In the genomic region with DNA sequence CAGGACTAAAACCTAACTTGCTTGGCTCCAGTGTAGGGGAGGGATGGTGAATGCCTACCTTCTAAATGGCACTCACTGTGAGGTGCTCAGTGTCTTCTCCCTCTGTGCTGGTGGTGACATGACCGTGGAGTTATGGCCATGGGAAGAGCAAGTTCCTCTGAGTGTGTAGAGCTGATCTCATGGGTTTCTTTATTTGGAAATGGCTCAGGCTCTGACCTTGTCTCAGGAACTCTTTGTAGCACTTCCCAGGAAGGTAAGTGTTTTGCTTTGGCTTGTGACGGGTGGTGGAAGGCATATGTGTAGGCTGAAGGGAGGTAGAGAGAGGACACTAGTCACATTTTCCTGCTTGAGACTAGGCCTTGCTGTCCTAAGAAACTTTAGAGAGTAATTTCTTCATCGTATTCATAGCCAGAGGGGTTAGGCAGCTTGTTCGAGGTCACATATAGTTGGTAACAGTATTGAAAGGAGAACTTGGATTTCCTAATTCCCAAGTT, we compare ENCODE assay signal across 8 cellular contexts. TPM values are rescaled to one million over a fixed set of nuclear protein-coding genes. Genes with fewer than 3 reads are reported as not detected.
DNase-seq lines count a peak whose midpoint lies in the region; ATAC-seq, FAIRE-seq and TF ChIP-seq lines count a peak whose summit lies in the region.

No MANE protein-coding gene starts in this region.

- TF ChIP-seq CTCF in adrenal gland (IDR thresholded peaks at IDR 0.05) (no peak), keratinocyte (optimal IDR thresholded peaks at IDR 0.05 in 1 of 3, IDR thresholded peaks at IDR 0.05 in 1 of 3, conservative IDR thresholded peaks at IDR 0.05 in 1 of 3; ENCODE audit: extremely low read depth in 1 of 3, insufficient read depth in 2 of 3, low read length in 3 of 3) (no peak), thoracic aorta (IDR thresholded peaks at IDR 0.05) (no peak)

- H3K4me3 Mint-ChIP-seq in activated CD4-positive, alpha-beta T cell treated with anti-CD3 and anti-CD28 coated beads, Interleukin-2, amount 10 ng/mL, durations not matched to agents 7 days and 5 days, result peak overlapping the region; percentile 93

- dilution Hi-C loops in keratinocyte (cut with MboI; ENCODE audit: extremely low pct_ligation_motif_present, low sequenced_read_pairs), result no loop called here

- intact Hi-C loops in adrenal gland (cut with DNase I), result no loop called here

- ATAC-seq in thoracic aorta (ENCODE audit: insufficient number of reproducible peaks, low FRiP score, low read depth), result no peak

- peak overlapping the region; percentile 61 for H3K4me2 ChIP-seq in keratinocyte (ENCODE audit: control insufficient read depth, extremely low read depth, insufficient read depth, low read depth, low read length)

- no peaks in the 10 kb centered on the region for H3K27me3 ChIP-seq in adrenal gland
- no peaks in the 10 kb centered on the region for H3K27me3 ChIP-seq in keratinocyte (ENCODE audit: control insufficient read depth, extremely low read depth, insufficient read depth, low read length)
- no peaks in the 10 kb centered on the region for H3K27me3 ChIP-seq in thoracic aorta (replicated peaks; ENCODE audit: insufficient read depth)

- peak overlapping the region; percentile 80 for H3K27ac Mint-ChIP-seq in activated CD4-positive, alpha-beta T cell treated with anti-CD3 and anti-CD28 coated beads, Interleukin-2, amount 10 ng/mL, durations not matched to agents 7 days and 5 days

- H3K36me3 ChIP-seq in adrenal gland (replicated peaks in 1 of 2), result no peaks in the 10 kb centered on the region
- H3K36me3 ChIP-seq in keratinocyte (ENCODE audit: control insufficient read depth in 2 of 2, extremely low read depth in 1 of 2, insufficient read depth in 2 of 2, low read length in 2 of 2), result peaks cover 0 to 6% of the 10 kb centered on the region in 2 experiments
- no peaks in the 10 kb centered on the region for H3K36me3 ChIP-seq in thoracic aorta

- CTCF ChIA-PET in activated CD4-positive, alpha-beta T cell treated with anti-CD3 and anti-CD28 coated beads, Interleukin-2, amount 10 ng/mL, durations not matched to agents 7 days and 5 days (lab: Charles Lee), result interaction anchor here (0.9 to 6.4 kb wide), 6 partner anchors 13 to 77 kb away, joined by 3 to 58 read pairs (median 6); no protein-coding TSS in a partner anchor

- H3K36me3 Mint-ChIP-seq in activated CD4-positive, alpha-beta T cell treated with anti-CD3 and anti-CD28 coated beads, Interleukin-2, amount 10 ng/mL, durations not matched to agents 7 days and 5 days (ENCODE audit: low read depth), result peaks cover 71% of the 10 kb centered on the region

- H3K27ac ChIP-seq in adrenal gland (peak overlapping the region; percentile 16 to 84 (median 51)), keratinocyte (ENCODE audit: control insufficient read depth, insufficient read depth, low read length) (peak overlapping the region; percentile 29), thoracic aorta (peak overlapping the region; percentile 50 to 92)

- H3K4me3 ChIP-seq in adrenal gland (peak overlapping the region in 1 of 4 donors; percentile 10), keratinocyte (ENCODE audit: control insufficient read depth in 2 of 3, extremely low read depth in 1 of 3, insufficient read depth in 2 of 3, low read depth in 1 of 3, low read length in 3 of 3) (peak overlapping the region in 1 of 3 experiments; percentile 7), thoracic aorta (peak overlapping the region; percentile 62)

- no peak for DNase-seq in activated CD4-positive, alpha-beta T cell treated with anti-CD3 and anti-CD28 coated beads, Interleukin-2, amount 10 ng/mL, durations not matched to agents 7 days and 5 days
- no peak for DNase-seq in activated CD4-positive, alpha-beta T cell treated with anti-CD3 and anti-CD28 coated beads for 1 hour
- DNase-seq in adrenal gland (no peak), keratinocyte (ENCODE audit: low read depth, low spot score) (no peak), thoracic aorta (ENCODE audit: low spot score) (no peak), hypothalamus (lab: John Stamatoyannopoulos, UW) (no peak), GM19238 (ENCODE audit: insufficient read length, low spot score) (no peak), GM03348 (ENCODE audit: low spot score) (no peak)

- H3K4me1 Mint-ChIP-seq in activated CD4-positive, alpha-beta T cell treated with anti-CD3 and anti-CD28 coated beads, Interleukin-2, amount 10 ng/mL, durations not matched to agents 7 days and 5 days, result peaks cover 69% of the 10 kb centered on the region

- no peaks in the 10 kb centered on the region for H4K20me1 ChIP-seq in keratinocyte (ENCODE audit: control insufficient read depth, extremely low read depth, insufficient read depth, low read length)

- H3K9me3 ChIP-seq in adrenal gland (replicated peaks in 1 of 3), result no peaks in the 10 kb centered on the region
- H3K9me3 ChIP-seq in keratinocyte (ENCODE audit: control insufficient read depth, low read depth, low read length), result no peaks in the 10 kb centered on the region
- H3K9me3 ChIP-seq in thoracic aorta, result no peaks in the 10 kb centered on the region

- POLR2A ChIA-PET in activated CD4-positive, alpha-beta T cell treated with anti-CD3 and anti-CD28 coated beads, Interleukin-2, amount 10 ng/mL, durations not matched to agents 7 days and 5 days (lab: Charles Lee), result no interaction called here

- no peaks in the 10 kb centered on the region for H3K9me3 Mint-ChIP-seq in activated CD4-positive, alpha-beta T cell treated with anti-CD3 and anti-CD28 coated beads, Interleukin-2, amount 10 ng/mL, durations not matched to agents 7 days and 5 days

- peaks cover 83% of the 10 kb centered on the region for H3K79me2 ChIP-seq in keratinocyte (ENCODE audit: control insufficient read depth, insufficient read depth, low read length)

- FAIRE-seq in keratinocyte (lab: Jason Lieb, UNC), result no peak

- H3K4me1 ChIP-seq in adrenal gland (replicated peaks in 1 of 2) (peaks cover 24 to 89% of the 10 kb centered on the region in 2 donors), keratinocyte (ENCODE audit: control insufficient read depth, extremely low read depth, insufficient read depth, low read length) (peaks cover 42% of the 10 kb centered on the region), thoracic aorta (ENCODE audit: control insufficient read depth in 1 of 2, low read depth in 2 of 2) (peaks cover 47 to 77% of the 10 kb centered on the region in 2 donors)

- TF ChIP-seq POLR2A in adrenal gland (IDR thresholded peaks at IDR 0.05), result peak in 1 of 2 donors; percentile 7

- WGBS in adrenal gland, 4 donors, result 17 to 57% (median 41%) methylated on average over 2 to 4 of the region's 4 CpGs

- H3K27me3 Mint-ChIP-seq in activated CD4-positive, alpha-beta T cell treated with anti-CD3 and anti-CD28 coated beads, Interleukin-2, amount 10 ng/mL, durations not matched to agents 7 days and 5 days, result no peaks in the 10 kb centered on the region

- no peaks in the 10 kb centered on the region for H3K9me1 ChIP-seq in keratinocyte (ENCODE audit: control insufficient read depth, extremely low read depth, insufficient read depth, low read length)

- H2AFZ ChIP-seq in keratinocyte (ENCODE audit: control insufficient read depth, low read length), result no peak overlapping the region

- H3K9ac ChIP-seq in keratinocyte (ENCODE audit: control insufficient read depth, extremely low read depth, insufficient read depth, low read length), result peak overlapping the region; percentile 1

RNA-seq across cellular contexts. Expression of gene MSN, which starts 6.5 kb away (rescaled TPM):
- 100 to 1,000 TPM; 617 to 728 TPM for total RNA-seq in activated CD4-positive, alpha-beta T cell treated with anti-CD3 and anti-CD28 coated beads, Interleukin-2, amount 10 ng/mL, durations not matched to agents 7 days and 5 days
- total RNA-seq in adrenal gland (100 to 1,000 TPM; 119 to 244 (median 193) TPM), thoracic aorta (100 to 1,000 TPM; 365 to 428 TPM)
- polyA plus RNA-seq in adrenal gland (100 to 1,000 TPM in 2 of 3 donors, 10 to 100 TPM in 1; 81.7 to 197 (median 119) TPM), keratinocyte (392 to 551 TPM (median 421 TPM) in 3 replicates)
- 105 TPM for polyA plus RNA-seq in keratinocyte (2011; ENCODE audit: low read depth)
- polyA plus RNA-seq in keratinocyte (2011; cell fraction: cytosol; rRNA removed), result 439 and 498 TPM in 2 replicates
- polyA plus RNA-seq in keratinocyte (2011; cell fraction: nucleus; rRNA removed), result 606 and 623 TPM in 2 replicates
- 110 and 441 TPM in 2 replicates for polyA plus RNA-seq in keratinocyte (2012; ENCODE audit: low replicate concordance)
- 493 to 669 TPM (median 578 TPM) in 3 replicates for polyA minus RNA-seq in keratinocyte
- 319 TPM for polyA minus RNA-seq in keratinocyte (2011; cell fraction: cytosol; rRNA and poly(A)+ RNA removed)
- polyA minus RNA-seq in keratinocyte (2011; cell fraction: nucleus; rRNA and poly(A)+ RNA removed), result 213 and 374 TPM in 2 replicates
